Comparison of ENCODE assay signal across 8 cellular contexts in genomic region chr11:2901854-2902783, GRCh38. TPM values are rescaled to one million over a fixed set of nuclear protein-coding genes. Genes with fewer than 3 reads are reported as not detected.
DNase-seq lines count a peak whose midpoint lies in the region; ATAC-seq and TF ChIP-seq lines count a peak whose summit lies in the region.

No MANE protein-coding gene starts in this region.

- peaks cover 0 to 53% (median 8%) of the 10 kb centered on the region in 3 donors for H3K27me3 Mint-ChIP-seq in naive B cell

- WGBS in esophagus muscularis mucosa = 5% methylated on average over 26 of the region's 58 CpGs

- ATAC-seq in GM21390 (IDR thresholded peaks at IDR 0.05; ENCODE audit: unreplicated experiment) = peak; percentile 92
- ATAC-seq in naive B cell (ENCODE audit: low read depth in 2 of 2) = peak; percentile 83 to 89
- peak; percentile 94 for ATAC-seq in stimulated activated effector memory CD8-positive, alpha-beta T cell treated with anti-CD3 and anti-CD28 coated beads, Interleukin-12 subunit alpha, Interleukin-12 subunit beta, amount 100 ng/mL, for 72 hours

- H3K9me3 Mint-ChIP-seq in naive B cell = peaks cover 0 to 10% (median 6%) of the 10 kb centered on the region in 7 donors
- H3K9me3 Mint-ChIP-seq in stimulated activated effector memory CD8-positive, alpha-beta T cell treated with anti-CD3 and anti-CD28 coated beads, Interleukin-12 subunit alpha, Interleukin-12 subunit beta, amount 100 ng/mL, for 72 hours = peaks cover 7% of the 10 kb centered on the region

- peak overlapping the region; percentile 16 to 90 (median 80) for H3K4me3 Mint-ChIP-seq in naive B cell
- peak overlapping the region; percentile 61 for H3K4me3 Mint-ChIP-seq in stimulated activated effector memory CD8-positive, alpha-beta T cell treated with anti-CD3 and anti-CD28 coated beads, Interleukin-12 subunit alpha, Interleukin-12 subunit beta, amount 100 ng/mL, for 72 hours

- intact Hi-C loops in esophagus muscularis mucosa (cut with DNase I) = no loop called here

- no peak for TF ChIP-seq CTCF in esophagus muscularis mucosa (IDR thresholded peaks at IDR 0.05)

- peaks cover 28 to 54% (median 46%) of the 10 kb centered on the region in 4 donors for H3K4me1 ChIP-seq in esophagus muscularis mucosa

- H3K27ac ChIP-seq in esophagus muscularis mucosa (replicated peaks in 1 of 4) = peak overlapping the region; percentile 77 to 85 (median 81)

- H3K4me3 ChIP-seq in esophagus muscularis mucosa = peak overlapping the region; percentile 65 to 82 (median 74)

- TF ChIP-seq POLR2A in esophagus muscularis mucosa (IDR thresholded peaks at IDR 0.05; ENCODE audit: low read depth) = peak; percentile 50

- H3K36me3 Mint-ChIP-seq in naive B cell = peaks cover 0 to 17% of the 10 kb centered on the region in 2 donors
- peaks cover 4% of the 10 kb centered on the region for H3K36me3 Mint-ChIP-seq in stimulated activated effector memory CD8-positive, alpha-beta T cell treated with anti-CD3 and anti-CD28 coated beads, Interleukin-12 subunit alpha, Interleukin-12 subunit beta, amount 100 ng/mL, for 72 hours

- no peak overlapping the region for H3K27ac Mint-ChIP-seq in naive B cell
- H3K27ac Mint-ChIP-seq in stimulated activated effector memory CD8-positive, alpha-beta T cell treated with anti-CD3 and anti-CD28 coated beads, Interleukin-12 subunit alpha, Interleukin-12 subunit beta, amount 100 ng/mL, for 72 hours = peak overlapping the region; percentile 43

- no peaks in the 10 kb centered on the region for H3K36me3 ChIP-seq in esophagus muscularis mucosa

- peaks cover 0 to 3% (median 0%) of the 10 kb centered on the region in 4 donors for H3K9me3 ChIP-seq in esophagus muscularis mucosa

- peak; percentile 81 for DNase-seq in D341Med (ENCODE audit: low spot score)
- DNase-seq in HUDEP-2 (lab: John Stamatoyannopoulos, UW; ENCODE audit: unreplicated experiment in 76 of 76) = peak in 74 of 76 experiments; percentile 45 to 96 (median 91)
- peak; percentile 95 for DNase-seq in OCI-M1 (lab: John Stamatoyannopoulos, UW)
- peak; percentile 85 for DNase-seq in activated T-cell treated with anti-CD3 and anti-CD28 coated beads, Interleukin-2, amount 50 U/mL, for 1 hour
- DNase-seq in esophagus muscularis mucosa (ENCODE audit: extremely low spot score) = peak; percentile 99
- peak; percentile 78 for DNase-seq in naive B cell
- DNase-seq in stimulated activated effector memory CD8-positive, alpha-beta T cell treated with anti-CD3 and anti-CD28 coated beads, Interleukin-12 subunit alpha, Interleukin-12 subunit beta, amount 100 ng/mL, for 72 hours (ENCODE audit: low spot score in 2 of 2) = peak; percentile 80 to 95

- peaks cover 0 to 5% (median 0%) of the 10 kb centered on the region in 4 donors for H3K27me3 ChIP-seq in esophagus muscularis mucosa

- peaks cover 16 to 30% (median 23%) of the 10 kb centered on the region in 3 donors for H3K4me1 Mint-ChIP-seq in naive B cell
- H3K4me1 Mint-ChIP-seq in stimulated activated effector memory CD8-positive, alpha-beta T cell treated with anti-CD3 and anti-CD28 coated beads, Interleukin-12 subunit alpha, Interleukin-12 subunit beta, amount 100 ng/mL, for 72 hours = peaks cover 49% of the 10 kb centered on the region

- peak; percentile 21 for TF ChIP-seq EP300 in esophagus muscularis mucosa (IDR thresholded peaks at IDR 0.05)

RNA-seq across cellular contexts. Expression of gene CDKN1C, which starts 16.5 kb away (rescaled TPM):
- 100 to 1,000 TPM; 153 to 349 (median 186) TPM for total RNA-seq in esophagus muscularis mucosa
- under 1 TPM in 1 of 6 donors, not detected in 5; 0.25 TPM for polyA plus RNA-seq in naive B cell (ENCODE audit: low read depth in 6 of 6)

RNA-seq across cellular contexts. Expression of gene PHLDA2, which starts 27.1 kb away (rescaled TPM):
- 1 to 10 TPM in 2 of 4 donors, under 1 TPM in 2; 0.83 to 2.3 (median 1.3) TPM for total RNA-seq in esophagus muscularis mucosa
- polyA plus RNA-seq in naive B cell (ENCODE audit: low read depth in 6 of 6) = not detected

Comparison
In these comparisons a context has a peak if more than half of its experiments do, and no peak if none do; other contexts are left out.
1. Peak in every context shown above with its lines: DNase-seq, ATAC-seq, H3K4me3 ChIP-seq and H3K27ac ChIP-seq.